In the genomic region with DNA sequence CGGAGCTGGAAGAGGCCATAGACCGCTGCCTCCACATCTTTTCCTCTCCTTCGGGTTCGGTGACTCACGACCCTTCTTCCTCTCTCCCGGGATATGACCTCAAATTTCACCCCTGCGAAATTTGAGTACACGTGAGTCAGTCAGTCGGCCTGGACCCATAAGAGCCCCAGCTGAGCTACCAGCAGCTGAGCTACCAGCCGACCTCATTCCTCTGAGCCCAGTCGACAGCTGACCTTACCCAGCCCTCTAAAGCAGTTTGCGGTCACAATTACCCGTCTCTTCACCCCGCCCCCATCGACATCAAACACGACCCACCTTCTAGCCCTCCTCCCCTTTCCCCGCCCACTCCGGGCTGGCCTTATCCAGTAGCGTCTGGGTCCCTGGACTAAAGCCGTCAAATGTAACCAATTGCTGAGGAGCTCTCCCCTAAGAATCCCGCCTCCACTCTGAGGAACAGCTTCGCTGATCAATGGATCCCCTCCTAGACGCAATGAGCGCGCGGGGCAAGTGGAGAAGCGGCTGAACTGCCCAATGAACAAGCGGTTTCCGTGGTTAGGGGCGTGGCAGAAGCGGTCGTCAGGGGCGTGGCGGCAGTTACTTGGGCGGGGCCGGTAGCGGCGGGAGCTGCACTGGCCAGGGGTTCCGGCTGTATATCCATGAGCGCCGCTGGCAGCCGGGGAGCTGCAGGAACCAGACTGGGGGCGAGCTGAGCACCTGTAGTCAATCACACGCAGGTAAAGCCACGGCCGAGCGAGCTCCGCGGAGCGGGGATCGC, we compare ENCODE assay signal across 1 cellular context.
TF ChIP-seq lines count a peak whose summit lies in the region.

Gene ABHD2 (plus strand): TSS at position 627 of the 775 bp plus-strand sequence. CDS start 27,872 bp downstream, outside the sequence.

TF ChIP-seq in H1, 55 proteins besides CTCF, POLR2A, EP300 and RAD21 (continued from another document):
- TF ChIP-seq RBBP5 (IDR thresholded peaks at IDR 0.05; ENCODE audit: borderline replicate concordance, low read depth, low read length) (peak; percentile 91), SP1 (IDR thresholded peaks at IDR 0.05; ENCODE audit: low read depth, low read length) (peak; percentile 99), MAX (IDR thresholded peaks at IDR 0.05) (peak; percentile 49)
